In genomic region chr5:150152636-150153462, GRCh38 we compare ENCODE assay signal across 12 cellular contexts. TPM values are rescaled to one million over a fixed set of nuclear protein-coding genes. Genes with fewer than 3 reads are reported as not detected.
DNase-seq lines count a peak whose midpoint lies in the region; ATAC-seq and TF ChIP-seq lines count a peak whose summit lies in the region.
"Had no signal": no experiment of that assay in that cellular context is flagged by ENCODE, and none has a peak within 500 bp of the region (broad histone marks: within the 10 kb centered on the region; RNA-seq: fewer than 3 reads in every experiment).

No MANE protein-coding gene starts in this region.

- DNase-seq in Peyer's patch (no peak), cardiac fibroblast (ENCODE audit: low read depth in 2 of 2) (no peak), lower lobe of right lung (no peak), NCI-H2227 treated with DMSO at 0.1 percent for 48 hours (lab: John Stamatoyannopoulos, UW) (no peak), NOMO-1 treated with dmso at 0.1 percent for 144 hours (lab: John Stamatoyannopoulos, UW; ENCODE audit: unreplicated experiment) (no peak), glomerular visceral epithelial cell (ENCODE audit: extremely low spot score) (no peak), NCI-H69 (lab: John Stamatoyannopoulos, UW) (no peak)
- DNase-seq: cortex of kidney; NK-92 treated with Interleukin-12 subunit alpha and Interleukin-12 subunit beta, amount 100 ng/mL, for 24 hours; pancreas; T-helper 2 cell had no signal

- peaks cover 0 to 5% (median 0%) of the 10 kb centered on the region in 4 donors for H3K4me1 ChIP-seq in Peyer's patch
- H3K4me1 ChIP-seq in lower lobe of right lung: peaks cover 27% of the 10 kb centered on the region
- H3K4me1 ChIP-seq in stomach smooth muscle (ENCODE audit: control insufficient read depth, insufficient read depth, low read length): peaks cover 38% of the 10 kb centered on the region
- H3K4me1 ChIP-seq: pancreas had no signal

- H3K9ac ChIP-seq in stomach smooth muscle (ENCODE audit: low read length in 2 of 2): no peak overlapping the region

- H3K27me3 ChIP-seq in Peyer's patch: no peaks in the 10 kb centered on the region
- H3K27me3 ChIP-seq in lower lobe of right lung (ENCODE audit: low read depth): no peaks in the 10 kb centered on the region
- H3K27me3 ChIP-seq in stomach smooth muscle (ENCODE audit: control insufficient read depth in 1 of 2, insufficient read depth in 2 of 2, low read length in 2 of 2): no peaks in the 10 kb centered on the region
- H3K27me3 ChIP-seq: pancreas had no signal

- intact Hi-C loops in lower lobe of right lung (cut with DNase I): no loop called here

- H3K36me3 ChIP-seq in Peyer's patch: no peaks in the 10 kb centered on the region
- no peaks in the 10 kb centered on the region for H3K36me3 ChIP-seq in lower lobe of right lung
- H3K36me3 ChIP-seq in stomach smooth muscle (ENCODE audit: control insufficient read depth in 2 of 2, insufficient read depth in 2 of 2, low read length in 2 of 2): no peaks in the 10 kb centered on the region
- H3K36me3 ChIP-seq: pancreas had no signal

- TF ChIP-seq POLR2A in Peyer's patch (IDR thresholded peaks at IDR 0.05): no peak

- H3K9me3 ChIP-seq in Peyer's patch: no peaks in the 10 kb centered on the region
- H3K9me3 ChIP-seq in lower lobe of right lung: no peaks in the 10 kb centered on the region
- H3K9me3 ChIP-seq in stomach smooth muscle (ENCODE audit: control insufficient read depth in 2 of 2, low read length in 2 of 2): no peaks in the 10 kb centered on the region
- H3K9me3 ChIP-seq: pancreas had no signal

- ATAC-seq in lower lobe of right lung: no peak
- ATAC-seq: pancreas had no signal

- TF ChIP-seq CTCF in Peyer's patch (IDR thresholded peaks at IDR 0.05) (no peak), cardiac fibroblast (IDR thresholded peaks at IDR 0.05; ENCODE audit: low read depth, low read length) (no peak), lower lobe of right lung (IDR thresholded peaks at IDR 0.05) (no peak)

- H3K4me3 ChIP-seq in Peyer's patch (peak overlapping the region; percentile 0 to 44 (median 8)), cardiac fibroblast (replicated peaks in 1 of 2; ENCODE audit: low read depth in 2 of 2, low read length in 2 of 2) (peak overlapping the region; percentile 77 to 81), lower lobe of right lung (peak overlapping the region; percentile 54), stomach smooth muscle (ENCODE audit: low read length in 2 of 2) (peak overlapping the region; percentile 35 to 81)

- peak overlapping the region in 3 of 4 donors; percentile 46 to 79 (median 63) for H3K27ac ChIP-seq in Peyer's patch
- H3K27ac ChIP-seq in lower lobe of right lung: peak overlapping the region; percentile 70
- no peak overlapping the region for H3K27ac ChIP-seq in stomach smooth muscle (ENCODE audit: low read length)
- H3K27ac ChIP-seq: pancreas had no signal

RNA-seq across cellular contexts. Expression of gene PDGFRB, which starts 2.8 kb away (rescaled TPM):
- total RNA-seq in Peyer's patch (10 to 100 TPM; 17.5 to 87.5 (median 31.2) TPM), lower lobe of right lung (89.3 TPM)

RNA-seq across cellular contexts. Expression of gene CDX1, which starts 13.7 kb away (rescaled TPM):
- 100 to 1,000 TPM; 177 to 429 (median 370) TPM for total RNA-seq in Peyer's patch
- not detected for total RNA-seq in lower lobe of right lung

RNA-seq across cellular contexts. Expression of gene SLC6A7, which starts 37.0 kb away (rescaled TPM):
- total RNA-seq in Peyer's patch (10 to 100 TPM; 12.3 to 41.6 (median 19.9) TPM), lower lobe of right lung (not detected)
- total RNA-seq: pancreas had no signal

Comparison
In these comparisons a context has a peak if more than half of its experiments do, and no peak if none do; other contexts are left out.
1. H3K4me3 ChIP-seq: peak in every context shown above with its lines; median percentile 79 in cardiac fibroblast; 58 in stomach smooth muscle; 54 in lower lobe of right lung; 8 in Peyer's patch.
2. RNA of gene CDX1, which starts 13.7 kb away (total RNA-seq): 177 to 429 TPM in Peyer's patch; not detected in lower lobe of right lung (single experiment); every median in the first group is over 100 times any median in the second.
3. RNA of gene SLC6A7, which starts 37.0 kb away (total RNA-seq): 12.3 to 41.6 TPM in Peyer's patch; not detected in lower lobe of right lung (single experiment); every median in the first group is over 10 times any median in the second.